ENCODE assay signal across 33 cellular contexts in the genomic region with DNA sequence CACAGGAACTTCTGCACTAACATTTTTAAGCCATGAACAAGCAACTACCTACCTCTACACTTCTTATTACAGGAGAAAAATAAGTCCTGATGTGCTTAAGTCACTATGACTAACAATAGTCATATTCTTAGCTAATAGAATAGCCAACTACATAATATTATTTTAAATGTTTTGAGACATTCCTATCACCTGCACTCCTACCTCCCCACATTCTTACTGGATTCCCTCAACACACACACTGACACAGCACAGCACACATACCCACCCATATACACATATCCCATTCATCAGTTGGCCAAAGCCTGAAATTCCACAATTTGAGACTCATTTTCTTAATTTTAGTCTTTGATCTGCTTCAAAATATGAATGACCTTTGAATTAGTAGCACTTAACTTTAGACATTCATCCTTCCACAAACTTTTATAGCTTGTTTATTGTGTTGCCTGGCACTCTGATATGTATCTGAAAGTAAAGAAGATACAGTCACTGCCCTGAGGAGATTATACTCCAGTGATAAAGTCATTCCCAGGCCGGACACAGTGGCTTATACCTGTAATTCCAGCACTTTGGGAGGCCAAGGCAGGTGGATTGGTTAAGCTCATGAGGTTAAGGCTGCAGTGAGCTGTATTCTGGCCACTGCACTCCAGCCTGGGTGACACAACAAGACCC.
DNase-seq lines count a peak whose midpoint lies in the region; ATAC-seq, FAIRE-seq and TF ChIP-seq lines count a peak whose summit lies in the region.
"Had no signal": no experiment of that assay in that cellular context is flagged by ENCODE, and none has a peak within 500 bp of the region (broad histone marks: within the 10 kb centered on the region; RNA-seq: fewer than 3 reads in every experiment).

No MANE protein-coding gene starts in this region.

- CTCF ChIA-PET in A549 (lab: Yijun Ruan, JAX): interaction anchor here (1.0 to 1.1 kb wide), 2 partner anchors 29 to 301 kb away, joined by 3 to 6 read pairs; no protein-coding TSS in a partner anchor

- no peak overlapping the region for H2BK120ac ChIP-seq in mesenchymal stem cell (ENCODE audit: low read depth, low read length)

- no peak overlapping the region for H4K91ac ChIP-seq in mesenchymal stem cell (ENCODE audit: low read length)

- no peak overlapping the region for H3K9ac ChIP-seq in mesenchymal stem cell (ENCODE audit: low read length)
- H3K9ac ChIP-seq: neural progenitor cell had no signal

- no peaks in the 10 kb centered on the region for H3K27me3 ChIP-seq in mesenchymal stem cell (ENCODE audit: control insufficient read depth in 1 of 2, insufficient read depth in 1 of 2, low read length in 2 of 2)
- H3K27me3 ChIP-seq in gastrocnemius medialis: no peaks in the 10 kb centered on the region
- H3K27me3 ChIP-seq: cardiac muscle cell, heart right ventricle, MG63, neural progenitor cell, pancreas, SJCRH30, upper lobe of left lung had no signal

- ATAC-seq in A549 (peak in 1 of 2 experiments; percentile 42; a peak in 2 of 6 replicates), HG03442 (IDR thresholded peaks at IDR 0.05; ENCODE audit: unreplicated experiment) (no peak), gastrocnemius medialis (no peak)
- ATAC-seq: effector memory CD8-positive, alpha-beta T cell; GM23338; heart right ventricle; left cardiac atrium; pancreas; stimulated activated memory B cell treated with anti-CD40 and anti-IgM and Interleukin-4, amounts not matched to agents 10 μg/mL and 1 μg/mL and 100 μg/mL, for 72 hours had no signal

- in situ Hi-C loops in gastrocnemius medialis (cut with MboI; ENCODE audit: low sequenced_read_pairs in 4 of 4): no loop called here

- no peak for FAIRE-seq in A549 (lab: Jason Lieb, UNC)
- peak; percentile 18 for FAIRE-seq in colon (lab: Jason Lieb, UNC)
- FAIRE-seq: D721Med, pancreas had no signal

- no peaks in the 10 kb centered on the region for H3K36me3 ChIP-seq in mesenchymal stem cell (ENCODE audit: control insufficient read depth in 1 of 2, insufficient read depth in 2 of 2, low read depth in 1 of 2, low read length in 2 of 2)
- no peaks in the 10 kb centered on the region for H3K36me3 ChIP-seq in gastrocnemius medialis
- H3K36me3 ChIP-seq: cardiac muscle cell, heart right ventricle, MG63, neural progenitor cell, pancreas, SJCRH30, upper lobe of left lung had no signal

- 0% methylated on average over 1 of the region's 1 CpG for WGBS in A549 (ENCODE audit: missing lambda C conversion rate)
- 82% methylated on average over 1 of the region's 1 CpG for WGBS in mesenchymal stem cell

- H2BK5ac ChIP-seq in mesenchymal stem cell (ENCODE audit: low read depth, low read length, poor library complexity, severe bottlenecking): no peak overlapping the region

- no peak for TF ChIP-seq EP300 in A549 (IDR thresholded peaks at IDR 0.05)

- H3K18ac ChIP-seq in mesenchymal stem cell (ENCODE audit: low read depth in 1 of 2, low read length in 2 of 2): no peak overlapping the region

- TF ChIP-seq POLR2A in A549 (IDR thresholded peaks at IDR 0.05; ENCODE audit: low read length) (no peak), gastrocnemius medialis (IDR thresholded peaks at IDR 0.05) (no peak)

- no peak for TF ChIP-seq CTCF in A549 (IDR thresholded peaks at IDR 0.05)
- no peak for TF ChIP-seq CTCF in gastrocnemius medialis (IDR thresholded peaks at IDR 0.05 in 4 of 5, conservative IDR thresholded peaks at IDR 0.05 in 1 of 5)

- H3K4me2 ChIP-seq in A549 (peak overlapping the region; percentile 28; the same call in 2 of the 3 replicates), mesenchymal stem cell (ENCODE audit: low read length, poor library complexity, severe bottlenecking) (no peak overlapping the region)
- H3K4me2 ChIP-seq: GM23338, neural progenitor cell had no signal

- TF ChIP-seq RAD21 in A549 (conservative IDR thresholded peaks at IDR 0.05 in 1 of 2, IDR thresholded peaks at IDR 0.05 in 1 of 2): no peak

- no peak overlapping the region for H4K8ac ChIP-seq in mesenchymal stem cell (ENCODE audit: low read length)

- peaks cover 7% of the 10 kb centered on the region; the same call in 1 of the 3 replicates for H3K4me1 ChIP-seq in A549
- peaks cover 1% of the 10 kb centered on the region for H3K4me1 ChIP-seq in mesenchymal stem cell (ENCODE audit: control insufficient read depth, insufficient read depth, low read depth, low read length)
- H3K4me1 ChIP-seq in gastrocnemius medialis: no peaks in the 10 kb centered on the region
- H3K4me1 ChIP-seq: heart right ventricle, neural progenitor cell, pancreas, SJCRH30, upper lobe of left lung had no signal

- no peak overlapping the region for H3K23ac ChIP-seq in mesenchymal stem cell (ENCODE audit: low read length in 2 of 2)

- H3K27ac ChIP-seq in A549: no peak overlapping the region
- H3K27ac ChIP-seq in mesenchymal stem cell (ENCODE audit: low read length, poor library complexity, severe bottlenecking): peak overlapping the region; percentile 25
- no peak overlapping the region for H3K27ac ChIP-seq in gastrocnemius medialis
- H3K27ac ChIP-seq: cardiac muscle cell, coronary artery, heart right ventricle, neural progenitor cell, pancreas, SJCRH30, upper lobe of left lung had no signal

- intact Hi-C loops in gastrocnemius medialis (cut with DNase I; ENCODE audit: low total_unique reads): no loop called here

- no peak overlapping the region for H2BK12ac ChIP-seq in mesenchymal stem cell (ENCODE audit: low read length in 2 of 2)

- no peaks in the 10 kb centered on the region for H3K79me1 ChIP-seq in mesenchymal stem cell (replicated peaks; ENCODE audit: low read length, poor library complexity, severe bottlenecking)

- H3K14ac ChIP-seq in mesenchymal stem cell (ENCODE audit: low read length in 2 of 2): no peak overlapping the region

- no peak overlapping the region for H2AFZ ChIP-seq in mesenchymal stem cell (ENCODE audit: low read depth, low read length)
- H2AFZ ChIP-seq: GM23338, neural progenitor cell had no signal

- H2BK15ac ChIP-seq in mesenchymal stem cell (ENCODE audit: low read depth, poor library complexity, severe bottlenecking): no peak overlapping the region

- H2AK5ac ChIP-seq in mesenchymal stem cell (ENCODE audit: low read length, severe bottlenecking): no peak overlapping the region

- no peak overlapping the region for H3K4ac ChIP-seq in mesenchymal stem cell (ENCODE audit: low read depth in 1 of 2, low read length in 2 of 2)

- POLR2A ChIA-PET in A549 (lab: Yijun Ruan, JAX): interaction anchor here (1.3 kb wide), 1 partner anchor 168 kb away, joined by 5 read pairs; a partner anchor contains a TSS

- H3K4me3 ChIP-seq in A549 (no peak overlapping the region), mesenchymal stem cell (ENCODE audit: insufficient read depth in 1 of 2, low read depth in 1 of 2, low read length in 2 of 2) (no peak overlapping the region), gastrocnemius medialis (no peak overlapping the region)
- H3K4me3 ChIP-seq: cardiac muscle cell, coronary artery, GM23338, heart right ventricle, MG63, neural progenitor cell, pancreas, SJCRH30, upper lobe of left lung had no signal

- DNase-seq in A549 (ENCODE audit: low read depth in 1 of 2, low spot score in 1 of 2): no peak
- peak; percentile 60 for DNase-seq in M059J (ENCODE audit: low read depth)
- DNase-seq in mesenchymal stem cell: no peak
- DNase-seq in germinal center (ENCODE audit: low spot score): no peak
- DNase-seq in gastrocnemius medialis: no peak
- DNase-seq in GM03348 (ENCODE audit: low spot score): no peak
- DNase-seq: activated CD4-positive, alpha-beta T cell treated with anti-CD3 and anti-CD28 coated beads, Interleukin-2, amount 10 ng/mL, durations not matched to agents 24 days and 14 days; activated CD8-positive, alpha-beta memory T cell treated with anti-CD3 and anti-CD28 coated beads for 24 hours; amygdala; CD4-positive, alpha-beta T cell; DND-41; effector memory CD8-positive, alpha-beta T cell; GF-D8; heart right ventricle; left cardiac atrium; MG63; NCI-H1105; NCI-H1930; NCI-H774; pancreas; retina; SJCRH30; SW 1271; T-helper 9 cell; upper lobe of left lung had no signal

- H3K9me3 ChIP-seq in A549: no peaks in the 10 kb centered on the region
- H3K9me3 ChIP-seq in mesenchymal stem cell (ENCODE audit: control insufficient read depth, low read length): no peaks in the 10 kb centered on the region
- no peaks in the 10 kb centered on the region for H3K9me3 ChIP-seq in gastrocnemius medialis
- H3K9me3 ChIP-seq: heart right ventricle, MG63, pancreas, SJCRH30, upper lobe of left lung had no signal

TF ChIP-seq in A549, 52 proteins besides CTCF, POLR2A, EP300 and RAD21:
- TF ChIP-seq NPAS2 (CRISPR knock-in tag; IDR thresholded peaks at IDR 0.05; ENCODE audit: borderline replicate concordance): no peak
- no peak for TF ChIP-seq SMC3 (IDR thresholded peaks at IDR 0.05)
- no peak for TF ChIP-seq TP53 (CRISPR knock-in tag; IDR thresholded peaks at IDR 0.05)
- TF ChIP-seq, protein P1, sequence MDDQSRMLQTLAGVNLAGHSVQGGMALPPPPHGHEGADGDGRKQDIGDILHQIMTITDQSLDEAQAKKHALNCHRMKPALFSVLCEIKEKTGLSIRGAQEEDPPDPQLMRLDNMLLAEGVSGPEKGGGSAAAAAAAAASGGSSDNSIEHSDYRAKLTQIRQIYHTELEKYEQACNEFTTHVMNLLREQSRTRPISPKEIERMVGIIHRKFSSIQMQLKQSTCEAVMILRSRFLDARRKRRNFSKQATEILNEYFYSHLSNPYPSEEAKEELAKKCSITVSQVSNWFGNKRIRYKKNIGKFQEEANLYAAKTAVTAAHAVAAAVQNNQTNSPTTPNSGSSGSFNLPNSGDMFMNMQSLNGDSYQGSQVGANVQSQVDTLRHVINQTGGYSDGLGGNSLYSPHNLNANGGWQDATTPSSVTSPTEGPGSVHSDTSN (IDR thresholded peaks at IDR 0.05): no peak
- TF ChIP-seq SREBF2 (IDR thresholded peaks at IDR 0.05): no peak
TF ChIP-seq in A549: peak in this region for 0.
